Comparison of ENCODE assay signal across 16 cellular contexts in the genomic region with DNA sequence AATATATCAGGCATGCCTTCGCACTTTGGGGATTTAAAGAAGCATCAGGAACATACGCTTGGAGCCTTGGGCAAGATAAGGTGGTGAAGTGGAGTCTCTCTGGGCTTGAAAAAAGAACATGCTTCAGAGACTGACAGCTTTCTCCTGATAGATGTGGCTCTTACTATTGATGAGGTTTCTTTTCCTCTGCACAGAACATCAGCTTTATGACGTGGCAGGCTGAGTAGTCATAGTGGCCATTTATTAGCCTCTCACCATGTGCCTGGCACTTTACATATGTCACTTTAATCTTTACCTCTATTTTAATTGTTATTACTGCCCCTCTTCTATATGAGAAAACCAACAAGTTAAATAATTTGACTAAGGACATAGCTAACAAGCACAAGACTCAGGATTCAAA.
"Had no signal": no experiment of that assay in that cellular context is flagged by ENCODE, and none has a peak within 500 bp of the region (broad histone marks: within the 10 kb centered on the region; RNA-seq: fewer than 3 reads in every experiment).

No MANE protein-coding gene starts in this region.

- ATAC-seq: activated CD8-positive, alpha-beta memory T cell treated with anti-CD3 and anti-CD28 coated beads, Interleukin-2, amount 10 ng/mL, durations not matched to agents 7 days and 5 days; left lobe of liver; stimulated activated naive CD8-positive, alpha-beta T cell treated with anti-CD3 and anti-CD28 coated beads, Interleukin-15, Interleukin-2, amounts not matched to agents 100 U/mL and 50 U/mL, for 24 hours had no signal

- DNase-seq: activated CD4-positive, alpha-beta T cell treated with anti-CD3 and anti-CD28 coated beads, Interleukin-2, amount 50 U/mL, for 4 hours; activated CD4-positive, CD25-positive, alpha-beta regulatory T cell treated with anti-CD3 and anti-CD28 coated beads, Interleukin-2, amount 50 U/mL, for 72 hours; activated CD8-positive, alpha-beta memory T cell treated with anti-CD3 and anti-CD28 coated beads, Interleukin-2, amount 10 ng/mL, durations not matched to agents 7 days and 5 days; activated effector memory CD4-positive, alpha-beta T cell treated with Interleukin-2 at 50 U/mL for 16 hours; activated naive CD4-positive, alpha-beta T cell treated with anti-CD3 and anti-CD28 coated beads, Interleukin-2, amount 50 U/mL, for 16 hours; activated T-cell treated with anti-CD3 and anti-CD28 coated beads, Interleukin-2, amount 50 U/mL, for 1 hour; dorsolateral prefrontal cortex; naive B cell; right lobe of liver; stimulated activated CD4-positive, alpha-beta T cell treated with anti-CD3 and anti-CD28 coated beads, Interleukin-4, amount 100 ng/mL, for 4 hours; stimulated activated CD8-positive, alpha-beta memory T cell treated with anti-CD3 and anti-CD28 coated beads, Interleukin-4, amount 100 ng/mL, for 48 hours; stimulated activated naive CD8-positive, alpha-beta T cell treated with anti-CD3 and anti-CD28 coated beads, Interleukin-15, Interleukin-2, amounts not matched to agents 100 U/mL and 50 U/mL, for 24 hours; trophoblast cell had no signal

- FAIRE-seq: endometrium, keratinocyte had no signal
